Comparison of ENCODE assay signal across 17 cellular contexts in genomic region chr6:159715605-159716004, GRCh38. TPM values are rescaled to one million over a fixed set of nuclear protein-coding genes. Genes with fewer than 3 reads are reported as not detected.
A peak's percentile ranks its signal among the peaks of the same experiment; 100 is the strongest.
DNase-seq lines count a peak whose midpoint lies in the region; ATAC-seq, FAIRE-seq and TF ChIP-seq lines count a peak whose summit lies in the region.
"Had no signal": no experiment of that assay in that cellular context is flagged by ENCODE, and none has a peak within 500 bp of the region (broad histone marks: within the 10 kb centered on the region; RNA-seq: fewer than 3 reads in every experiment).

No MANE protein-coding gene starts in this region.

- no peaks in the 10 kb centered on the region for H3K36me3 ChIP-seq in liver (ENCODE audit: control insufficient read depth in 4 of 4, insufficient read depth in 3 of 4, low read depth in 1 of 4, low read length in 3 of 4)
- no peaks in the 10 kb centered on the region for H3K36me3 ChIP-seq in HepG2 (replicated peaks in 1 of 2; ENCODE audit: control insufficient read depth in 1 of 2, insufficient read depth in 2 of 2, low read length in 2 of 2)
- no peaks in the 10 kb centered on the region for H3K36me3 ChIP-seq in hepatocyte (replicated peaks; ENCODE audit: insufficient read depth, low read depth)
- no peaks in the 10 kb centered on the region for H3K36me3 ChIP-seq in vagina
- H3K36me3 ChIP-seq: cardiac muscle cell had no signal

- no peak overlapping the region for H3K4me3 ChIP-seq in liver (ENCODE audit: low read depth in 1 of 3, low read length in 3 of 3)
- H3K4me3 ChIP-seq in HepG2 (replicated peaks in 1 of 3; ENCODE audit: insufficient read depth in 1 of 3, low read depth in 2 of 3, low read length in 3 of 3) = no peak overlapping the region
- H3K4me3 ChIP-seq in hepatocyte = no peak overlapping the region
- H3K4me3 ChIP-seq in skin epidermis = no peak overlapping the region
- H3K4me3 ChIP-seq in vagina = no peak overlapping the region
- H3K4me3 ChIP-seq: cardiac muscle cell, MG63, PC-9, SK-N-MC had no signal

- H2AFZ ChIP-seq in HepG2 (ENCODE audit: low read length) (no peak overlapping the region), hepatocyte (no peak overlapping the region)
- H2AFZ ChIP-seq: PC-9 had no signal

- CTCF ChIA-PET in HepG2 (lab: Yijun Ruan, JAX; ENCODE audit: low intra/inter-chr PET ratio, low total read pairs) = no interaction called here

- DNase-seq in HepG2 (ENCODE audit: low spot score) = no peak
- DNase-seq in hepatocyte (ENCODE audit: low spot score) = no peak
- DNase-seq in vagina (ENCODE audit: extremely low spot score in 2 of 2) = no peak
- no peak for DNase-seq in nucleus accumbens (lab: John Stamatoyannopoulos, UW)
- DNase-seq: activated CD4-positive, CD25-positive, alpha-beta regulatory T cell treated with anti-CD3 and anti-CD28 coated beads, Interleukin-2, amount 50 U/mL, for 72 hours; CD4-positive, alpha-beta T cell; NCI-H1436 treated with DMSO at 0.1 percent for 48 hours; PC-9; stimulated activated CD4-positive, alpha-beta T cell treated with anti-CD3 and anti-CD28 coated beads, Interleukin-4, amount 100 ng/mL, for 1 hour; T1000 had no signal

- H4K20me1 ChIP-seq in HepG2 (ENCODE audit: insufficient read depth, low read length) (peaks cover 4% of the 10 kb centered on the region; the same call in 1 of the 2 replicates), hepatocyte (ENCODE audit: insufficient read depth, poor library complexity, severe bottlenecking) (no peaks in the 10 kb centered on the region)

- H3K9ac ChIP-seq in liver (ENCODE audit: low read depth in 1 of 2, low read length in 2 of 2) (no peak overlapping the region), HepG2 (ENCODE audit: insufficient read depth, low read depth, low read length) (no peak overlapping the region)

- WGBS in liver = 98% methylated on average over 3 of the region's 3 CpGs
- WGBS in HepG2 (ENCODE audit: low lambda C conversion rate) = 90% methylated on average over 3 of the region's 3 CpGs
- 99% methylated on average over 3 of the region's 3 CpGs for WGBS in hepatocyte (ENCODE audit: low lambda C conversion rate, missing lambda C conversion rate)

- no peaks in the 10 kb centered on the region for H3K27me3 ChIP-seq in liver (ENCODE audit: control insufficient read depth in 4 of 4, insufficient read depth in 4 of 4, low read length in 3 of 4)
- H3K27me3 ChIP-seq in HepG2 (ENCODE audit: control insufficient read depth in 1 of 2, insufficient read depth in 2 of 2, low read length in 2 of 2) = no peaks in the 10 kb centered on the region
- H3K27me3 ChIP-seq in hepatocyte = no peaks in the 10 kb centered on the region
- H3K27me3 ChIP-seq in vagina = no peaks in the 10 kb centered on the region
- H3K27me3 ChIP-seq: cardiac muscle cell, MG63 had no signal

- FAIRE-seq in HepG2 (lab: Jason Lieb, UNC) = no peak

- TF ChIP-seq EP300 in HepG2 (IDR thresholded peaks at IDR 0.05; ENCODE audit: low read depth in 2 of 2, low read length in 2 of 2) = no peak
- no peak for TF ChIP-seq EP300 in HepG2 (CRISPR knock-in tag; IDR thresholded peaks at IDR 0.05; ENCODE audit: borderline replicate concordance)

- H3K79me2 ChIP-seq in HepG2 (ENCODE audit: insufficient read depth, low read length) (no peaks in the 10 kb centered on the region), hepatocyte (peaks cover 26% of the 10 kb centered on the region)

- H3K9me3 ChIP-seq in liver (ENCODE audit: control insufficient read depth in 4 of 4, low read length in 3 of 4) (no peaks in the 10 kb centered on the region), HepG2 (ENCODE audit: low read length) (no peaks in the 10 kb centered on the region), hepatocyte (ENCODE audit: low read depth) (no peaks in the 10 kb centered on the region), vagina (no peaks in the 10 kb centered on the region)
- H3K9me3 ChIP-seq: MG63 had no signal

- TF ChIP-seq CTCF in liver (IDR thresholded peaks at IDR 0.05; ENCODE audit: low read depth, low read length, missing input control) = no peak
- TF ChIP-seq CTCF in HepG2 (CRISPR knock-in tag; IDR thresholded peaks at IDR 0.05) = no peak
- TF ChIP-seq CTCF in hepatocyte (IDR thresholded peaks at IDR 0.05; ENCODE audit: poor library complexity) = no peak
- no peak for TF ChIP-seq CTCF in vagina (IDR thresholded peaks at IDR 0.05)

- POLR2A ChIA-PET in HepG2 (lab: Yijun Ruan, JAX) = interaction anchor here (1.8 kb wide), 1 partner anchor 11 kb away, joined by 6 read pairs; the partner anchor contains the start of gene WTAP

- H3K9me2 ChIP-seq in hepatocyte (replicated peaks; ENCODE audit: insufficient read depth) = no peaks in the 10 kb centered on the region

- H3K4me1 ChIP-seq in liver (ENCODE audit: control insufficient read depth in 4 of 4, insufficient read depth in 4 of 4, low read length in 3 of 4) = peaks cover 0 to 6% (median 1%) of the 10 kb centered on the region in 4 donors
- no peaks in the 10 kb centered on the region for H3K4me1 ChIP-seq in HepG2 (ENCODE audit: insufficient read depth, low read length)
- no peaks in the 10 kb centered on the region for H3K4me1 ChIP-seq in hepatocyte (ENCODE audit: insufficient read depth)
- H3K4me1 ChIP-seq in vagina = peaks cover 31% of the 10 kb centered on the region

- in situ Hi-C loops in HepG2 (cut with HindIII; ENCODE audit: extremely low pct_ligation_motif_present, low pct_unique_long_range_greater_than_20kb) = no loop called here

- H3K4me2 ChIP-seq in HepG2 (ENCODE audit: low read depth, low read length) (no peak overlapping the region), hepatocyte (no peak overlapping the region)
- H3K4me2 ChIP-seq: PC-9 had no signal

- TF ChIP-seq POLR2A in HepG2 (IDR thresholded peaks at IDR 0.05; ENCODE audit: insufficient read depth in 1 of 2, low read depth in 2 of 2, low read length in 2 of 2) = no peak
- no peak for TF ChIP-seq POLR2A in vagina (IDR thresholded peaks at IDR 0.05)

- TF ChIP-seq RAD21 in liver (IDR thresholded peaks at IDR 0.05) (no peak), HepG2 (CRISPR knock-in tag; IDR thresholded peaks at IDR 0.05) (no peak)

- no TSS peak for BruUV-seq in HepG2 (replicated peaks; lab: Mats Ljungman, UMichigan)

- intact Hi-C loops in HepG2 (cut with micrococcal nuclease; ENCODE audit: unreplicated experiment) (no loop called here), vagina (cut with DNase I) (loop anchor here (2.0 kb wide), 1 partner anchor 15 kb away; no protein-coding TSS in a partner anchor)

- H3K27ac ChIP-seq in liver (ENCODE audit: low read depth in 1 of 2, low read length in 2 of 2) (peak overlapping the region; percentile 56 to 69), HepG2 (ENCODE audit: extremely low read length, insufficient read depth, low read length) (no peak overlapping the region), hepatocyte (peak overlapping the region; percentile 75), skin epidermis (peak overlapping the region in 20 of 21 experiments; percentile 33 to 91 (median 80)), vagina (peak overlapping the region; percentile 87)
- H3K27ac ChIP-seq: cardiac muscle cell, PC-9, SK-N-MC had no signal

- ATAC-seq in HepG2 (no peak), GM19452 (IDR thresholded peaks at IDR 0.05; ENCODE audit: unreplicated experiment) (no peak), GM21737 (IDR thresholded peaks at IDR 0.05; ENCODE audit: unreplicated experiment) (no peak)

RNA-seq across cellular contexts. Expression of gene WTAP, which starts 11.7 kb away (rescaled TPM):
- total RNA-seq in liver (10 to 100 TPM; 34.9 to 43.8 TPM), HepG2 (2016; rRNA removed; fragmentation: Illumina TruSeq; extraction: Trizol) (167 and 203 TPM in 2 replicates), hepatocyte (94.8 and 101 TPM in 2 replicates), vagina (85.0 TPM)
- polyA plus RNA-seq in liver (10 to 100 TPM; 21.0 to 38.0 TPM), HepG2 (2011; rRNA removed) (29.4 and 31.6 TPM in 2 replicates), hepatocyte (84.6 and 88.1 TPM in 2 replicates)
- total RNA-seq in HepG2 (2016; cell fraction: cytosol; rRNA removed; fragmentation: Illumina TruSeq; extraction: Trizol; ENCODE audit: low read depth) = 67.7 and 76.4 TPM in 2 replicates
- total RNA-seq in HepG2 (2016; cell fraction: insoluble cytoplasmic fraction; rRNA removed; fragmentation: Illumina TruSeq; extraction: Trizol) = 167 and 194 TPM in 2 replicates
- total RNA-seq in HepG2 (2016; cell fraction: membrane; rRNA removed; fragmentation: Illumina TruSeq; extraction: Trizol) = 157 and 172 TPM in 2 replicates
- total RNA-seq in HepG2 (2016; cell fraction: nucleus; rRNA removed; fragmentation: Illumina TruSeq; extraction: Trizol) = 123 and 137 TPM in 2 replicates
- 14.5 and 23.5 TPM in 2 replicates for polyA plus RNA-seq in HepG2 (2011; cell fraction: cytosol; rRNA removed)
- polyA plus RNA-seq in HepG2 (2011; cell fraction: nucleus; rRNA removed) = 34.9 and 43.6 TPM in 2 replicates
- polyA plus RNA-seq in HepG2 (2012) = 82.9 and 92.4 TPM in 2 replicates
- polyA plus RNA-seq in HepG2 (2016; cell fraction: cytosol; fragmentation: Illumina TruSeq; extraction: Trizol; ENCODE audit: low read depth) = 82.6 and 108 TPM in 2 replicates
- 194 and 196 TPM in 2 replicates for polyA plus RNA-seq in HepG2 (2016; cell fraction: insoluble cytoplasmic fraction; fragmentation: Illumina TruSeq; extraction: Trizol; ENCODE audit: low read depth)
- polyA plus RNA-seq in HepG2 (2016; cell fraction: membrane; fragmentation: Illumina TruSeq; extraction: Trizol; ENCODE audit: low read depth) = 129 and 154 TPM in 2 replicates
- 169 and 179 TPM in 2 replicates for polyA plus RNA-seq in HepG2 (2016; cell fraction: nucleus; fragmentation: Illumina TruSeq; extraction: Trizol; ENCODE audit: insufficient read depth, low read depth)
- 21.5 and 32.6 TPM in 2 replicates for polyA minus RNA-seq in HepG2 (2011; rRNA and poly(A)+ RNA removed; ENCODE audit: low replicate concordance)
- 22.7 and 30.4 TPM in 2 replicates for polyA minus RNA-seq in HepG2 (2011; cell fraction: cytosol; rRNA and poly(A)+ RNA removed)
- polyA minus RNA-seq in HepG2 (2011; cell fraction: nucleus; rRNA and poly(A)+ RNA removed) = 131 and 155 TPM in 2 replicates

RNA-seq across cellular contexts. Expression of gene SOD2, which starts 22.6 kb away (rescaled TPM):
- 100 to 1,000 TPM; 292 to 952 TPM for total RNA-seq in liver
- 100 to 1,000 TPM; 143 to 722 TPM for polyA plus RNA-seq in liver
- total RNA-seq in HepG2 (2016; rRNA removed; fragmentation: Illumina TruSeq; extraction: Trizol) = 304 and 480 TPM in 2 replicates
- 45.4 and 49.6 TPM in 2 replicates for total RNA-seq in HepG2 (2016; cell fraction: cytosol; rRNA removed; fragmentation: Illumina TruSeq; extraction: Trizol; ENCODE audit: low read depth)
- total RNA-seq in HepG2 (2016; cell fraction: insoluble cytoplasmic fraction; rRNA removed; fragmentation: Illumina TruSeq; extraction: Trizol) = 318 and 477 TPM in 2 replicates
- total RNA-seq in HepG2 (2016; cell fraction: membrane; rRNA removed; fragmentation: Illumina TruSeq; extraction: Trizol) = 107 and 113 TPM in 2 replicates
- total RNA-seq in HepG2 (2016; cell fraction: nucleus; rRNA removed; fragmentation: Illumina TruSeq; extraction: Trizol) = 139 and 147 TPM in 2 replicates
- polyA plus RNA-seq in HepG2 (2011; rRNA removed) = 309 and 347 TPM in 2 replicates
- polyA plus RNA-seq in HepG2 (2011; cell fraction: cytosol; rRNA removed) = 344 and 402 TPM in 2 replicates
- polyA plus RNA-seq in HepG2 (2011; cell fraction: nucleus; rRNA removed) = 137 and 170 TPM in 2 replicates
- 224 and 410 TPM in 2 replicates for polyA plus RNA-seq in HepG2 (2012)
- 49.9 and 50.9 TPM in 2 replicates for polyA plus RNA-seq in HepG2 (2016; cell fraction: cytosol; fragmentation: Illumina TruSeq; extraction: Trizol; ENCODE audit: low read depth)
- polyA plus RNA-seq in HepG2 (2016; cell fraction: insoluble cytoplasmic fraction; fragmentation: Illumina TruSeq; extraction: Trizol; ENCODE audit: low read depth) = 348 and 371 TPM in 2 replicates
- polyA plus RNA-seq in HepG2 (2016; cell fraction: membrane; fragmentation: Illumina TruSeq; extraction: Trizol; ENCODE audit: low read depth) = 68.6 and 72.0 TPM in 2 replicates
- 136 and 146 TPM in 2 replicates for polyA plus RNA-seq in HepG2 (2016; cell fraction: nucleus; fragmentation: Illumina TruSeq; extraction: Trizol; ENCODE audit: insufficient read depth, low read depth)
- 155 and 334 TPM in 2 replicates for polyA minus RNA-seq in HepG2 (2011; rRNA and poly(A)+ RNA removed; ENCODE audit: low replicate concordance)
- 233 and 325 TPM in 2 replicates for polyA minus RNA-seq in HepG2 (2011; cell fraction: cytosol; rRNA and poly(A)+ RNA removed)
- 105 and 146 TPM in 2 replicates for polyA minus RNA-seq in HepG2 (2011; cell fraction: nucleus; rRNA and poly(A)+ RNA removed)
- total RNA-seq in hepatocyte = 236 and 264 TPM in 2 replicates
- 138 and 143 TPM in 2 replicates for polyA plus RNA-seq in hepatocyte
- total RNA-seq in vagina = 597 TPM

RNA-seq across cellular contexts. Expression of gene ACAT2, which starts 46.2 kb away (rescaled TPM):
- total RNA-seq in liver = 10 to 100 TPM; 89.9 to 98.4 TPM
- polyA plus RNA-seq in liver = 100 to 1,000 TPM in 1 of 2 donors, 10 to 100 TPM in 1; 68.2 to 116 TPM
- total RNA-seq in HepG2 (2016; rRNA removed; fragmentation: Illumina TruSeq; extraction: Trizol) = 534 and 775 TPM in 2 replicates
- 162 and 165 TPM in 2 replicates for total RNA-seq in HepG2 (2016; cell fraction: cytosol; rRNA removed; fragmentation: Illumina TruSeq; extraction: Trizol; ENCODE audit: low read depth)
- 542 and 812 TPM in 2 replicates for total RNA-seq in HepG2 (2016; cell fraction: insoluble cytoplasmic fraction; rRNA removed; fragmentation: Illumina TruSeq; extraction: Trizol)
- 231 and 232 TPM in 2 replicates for total RNA-seq in HepG2 (2016; cell fraction: membrane; rRNA removed; fragmentation: Illumina TruSeq; extraction: Trizol)
- 200 and 223 TPM in 2 replicates for total RNA-seq in HepG2 (2016; cell fraction: nucleus; rRNA removed; fragmentation: Illumina TruSeq; extraction: Trizol)
- polyA plus RNA-seq in HepG2 (2011; rRNA removed) = 121 and 132 TPM in 2 replicates
- polyA plus RNA-seq in HepG2 (2011; cell fraction: cytosol; rRNA removed) = 62.8 and 103 TPM in 2 replicates
- polyA plus RNA-seq in HepG2 (2011; cell fraction: nucleus; rRNA removed) = 28.1 and 44.2 TPM in 2 replicates
- polyA plus RNA-seq in HepG2 (2012) = 172 and 185 TPM in 2 replicates
- 142 and 156 TPM in 2 replicates for polyA plus RNA-seq in HepG2 (2016; cell fraction: cytosol; fragmentation: Illumina TruSeq; extraction: Trizol; ENCODE audit: low read depth)
- polyA plus RNA-seq in HepG2 (2016; cell fraction: insoluble cytoplasmic fraction; fragmentation: Illumina TruSeq; extraction: Trizol; ENCODE audit: low read depth) = 580 and 631 TPM in 2 replicates
- polyA plus RNA-seq in HepG2 (2016; cell fraction: membrane; fragmentation: Illumina TruSeq; extraction: Trizol; ENCODE audit: low read depth) = 160 and 171 TPM in 2 replicates
- polyA plus RNA-seq in HepG2 (2016; cell fraction: nucleus; fragmentation: Illumina TruSeq; extraction: Trizol; ENCODE audit: insufficient read depth, low read depth) = 219 and 233 TPM in 2 replicates
- polyA minus RNA-seq in HepG2 (2011; rRNA and poly(A)+ RNA removed; ENCODE audit: low replicate concordance) = 52.5 and 89.6 TPM in 2 replicates
- polyA minus RNA-seq in HepG2 (2011; cell fraction: cytosol; rRNA and poly(A)+ RNA removed) = 46.9 and 65.1 TPM in 2 replicates
- 46.6 and 77.2 TPM in 2 replicates for polyA minus RNA-seq in HepG2 (2011; cell fraction: nucleus; rRNA and poly(A)+ RNA removed)
- 58.0 and 67.0 TPM in 2 replicates for total RNA-seq in hepatocyte
- polyA plus RNA-seq in hepatocyte = 90.7 and 98.6 TPM in 2 replicates
- 11.3 TPM for total RNA-seq in vagina
